1 cellular context compared by ENCODE assay signal in genomic region chr14:104688755-104689619, GRCh38.
TF ChIP-seq lines count a peak whose summit lies in the region.

Gene INF2 (plus strand): TSS chr14:104689618. CDS start chr14:104701366, 11,748 bp downstream.

TF ChIP-seq in HEK293, 187 proteins besides CTCF, POLR2A, EP300 and RAD21 (continued from another document and continues in another):
- TF ChIP-seq PATZ1 (tag by site-specific recombination; IDR thresholded peaks at IDR 0.05), result peak; percentile 85
- no peak; the same call in 1 of the 2 replicates for TF ChIP-seq ZNF10 (tag by site-specific recombination; IDR thresholded peaks at IDR 0.05)
- no peak for TF ChIP-seq ZNF302 (tag by site-specific recombination; IDR thresholded peaks at IDR 0.05; ENCODE audit: low read depth)
- no peak for TF ChIP-seq ZNF830 (tag by site-specific recombination; IDR thresholded peaks at IDR 0.05; ENCODE audit: low read depth)
- TF ChIP-seq ZNF121 (tag by site-specific recombination; IDR thresholded peaks at IDR 0.05), result no peak
- no peak for TF ChIP-seq ZNF768 (tag by site-specific recombination; IDR thresholded peaks at IDR 0.05)
- no peak for TF ChIP-seq OSR2 (tag by site-specific recombination; IDR thresholded peaks at IDR 0.05)
- no peak for TF ChIP-seq IKZF3 (tag by site-specific recombination; IDR thresholded peaks at IDR 0.05)
- no peak for TF ChIP-seq ZNF626 (tag by site-specific recombination; IDR thresholded peaks at IDR 0.05)
- TF ChIP-seq ZBTB17 (tag by site-specific recombination; IDR thresholded peaks at IDR 0.05), result peak; percentile 84
- TF ChIP-seq ZNF544 (tag by site-specific recombination; IDR thresholded peaks at IDR 0.05), result no peak
- peak; percentile 99 for TF ChIP-seq PRDM10 (tag by site-specific recombination; IDR thresholded peaks at IDR 0.05)
- TF ChIP-seq ZNF292 (tag by site-specific recombination; IDR thresholded peaks at IDR 0.05; ENCODE audit: borderline replicate concordance, low read depth), result no peak
- no peak for TF ChIP-seq ZNF677 (tag by site-specific recombination; IDR thresholded peaks at IDR 0.05)
- no peak for TF ChIP-seq ZNF174 (tag by site-specific recombination; IDR thresholded peaks at IDR 0.05)
- TF ChIP-seq ZNF335 (tag by site-specific recombination; conservative IDR thresholded peaks at IDR 0.05), result peak; percentile 32
- TF ChIP-seq ZNF660 (tag by site-specific recombination; IDR thresholded peaks at IDR 0.05), result no peak
- TF ChIP-seq ZNF202 (tag by site-specific recombination; IDR thresholded peaks at IDR 0.05; ENCODE audit: borderline replicate concordance), result no peak
- TF ChIP-seq ZNF223 (tag by site-specific recombination; IDR thresholded peaks at IDR 0.05), result no peak
- no peak for TF ChIP-seq ZNF449 (tag by site-specific recombination; IDR thresholded peaks at IDR 0.05)
- TF ChIP-seq ZNF792 (tag by site-specific recombination; IDR thresholded peaks at IDR 0.05), result no peak
- no peak for TF ChIP-seq ZNF48 (tag by site-specific recombination; IDR thresholded peaks at IDR 0.05)
- TF ChIP-seq ZNF112 (tag by site-specific recombination; IDR thresholded peaks at IDR 0.05), result no peak
- 0 out of 2 replicates have a peak, but pooled peaks have one; percentile 7 for TF ChIP-seq ZXDB (tag by site-specific recombination; IDR thresholded peaks at IDR 0.05)
- no peak for TF ChIP-seq WT1 (tag by site-specific recombination; IDR thresholded peaks at IDR 0.05)
- TF ChIP-seq ZNF580 (tag by site-specific recombination; IDR thresholded peaks at IDR 0.05), result no peak
- TF ChIP-seq EGR2 (tag by site-specific recombination; IDR thresholded peaks at IDR 0.05; ENCODE audit: low read depth), result peak; percentile 97
- TF ChIP-seq ZNF138 (tag by site-specific recombination; IDR thresholded peaks at IDR 0.05; ENCODE audit: borderline replicate concordance), result no peak
- peak; percentile 29; the same call in 1 of the 2 replicates for TF ChIP-seq ZBTB10 (tag by site-specific recombination; IDR thresholded peaks at IDR 0.05)
- TF ChIP-seq ZNF274 (IDR thresholded peaks at IDR 0.05; ENCODE audit: low read length), result no peak
- TF ChIP-seq ZNF274 (tag by site-specific recombination; IDR thresholded peaks at IDR 0.05; ENCODE audit: borderline replicate concordance), result no peak
- no peak for TF ChIP-seq ZNF76 (tag by site-specific recombination; IDR thresholded peaks at IDR 0.05; ENCODE audit: borderline replicate concordance, low read depth)
- no peak for TF ChIP-seq ZNF621 (tag by site-specific recombination; IDR thresholded peaks at IDR 0.05)
- TF ChIP-seq SP7 (tag by site-specific recombination; IDR thresholded peaks at IDR 0.05), result no peak
- no peak for TF ChIP-seq TSHZ1 (tag by site-specific recombination; IDR thresholded peaks at IDR 0.05; ENCODE audit: borderline replicate concordance)
- TF ChIP-seq YY2 (tag by site-specific recombination; IDR thresholded peaks at IDR 0.05), result no peak
- no peak for TF ChIP-seq ZNF423 (tag by site-specific recombination; IDR thresholded peaks at IDR 0.05)
- TF ChIP-seq KLF8 (tag by site-specific recombination; IDR thresholded peaks at IDR 0.05), result peak; percentile 79; the same call in 1 of the 2 replicates
- TF ChIP-seq ZNF518A (tag by site-specific recombination; conservative IDR thresholded peaks at IDR 0.05; ENCODE audit: low read depth), result no peak
- TF ChIP-seq HOXD13 (CRISPR knock-in tag; IDR thresholded peaks at IDR 0.05; ENCODE audit: borderline replicate concordance), result no peak
- no peak for TF ChIP-seq ZNF26 (tag by site-specific recombination; IDR thresholded peaks at IDR 0.05)
